Comparison of ENCODE assay signal across 9 cellular contexts in genomic region chr13:99895428-99895998, GRCh38.
DNase-seq lines count a peak whose midpoint lies in the region; ATAC-seq and TF ChIP-seq lines count a peak whose summit lies in the region.
"Had no signal": no experiment of that assay in that cellular context is flagged by ENCODE, and none has a peak within 500 bp of the region (broad histone marks: within the 10 kb centered on the region; RNA-seq: fewer than 3 reads in every experiment).

No MANE protein-coding gene starts in this region.

- no peak overlapping the region for H3K27ac ChIP-seq in AG04450 (ENCODE audit: low read depth, low read length)
- H3K27ac ChIP-seq in Karpas-422 (ENCODE audit: low read length) = peak overlapping the region; percentile 89; the same call in 1 of the 2 replicates
- H3K27ac ChIP-seq in effector memory CD4-positive, alpha-beta T cell (ENCODE audit: insufficient read depth, low read length, poor library complexity, severe bottlenecking) = no peak overlapping the region
- H3K27ac ChIP-seq in osteoblast (ENCODE audit: low read depth, low read length) = no peak overlapping the region

- DNase-seq in AG04450 (ENCODE audit: low read depth, low spot score) (no peak), Karpas-422 (no peak), osteoblast (ENCODE audit: insufficient read length, low spot score, missing footprints) (peak; percentile 81), RPMI8226 (no peak), NCI-H1930 (lab: John Stamatoyannopoulos, UW) (no peak), kidney tubule cell (ENCODE audit: low spot score) (no peak)
- DNase-seq in effector memory CD4-positive, alpha-beta T cell = no peak
- DNase-seq: NCI-H187 had no signal

- CTCF ChIA-PET in AG04450 (lab: Charles Lee) = no interaction called here

- H3K4me2 ChIP-seq in Karpas-422 (ENCODE audit: low read depth, low read length, poor library complexity, severe bottlenecking) = no peak overlapping the region
- peak overlapping the region; percentile 66 for H3K4me2 ChIP-seq in osteoblast (ENCODE audit: insufficient read depth, low read length)

- ATAC-seq in HG03097 (IDR thresholded peaks at IDR 0.05; ENCODE audit: low FRiP score, unreplicated experiment) = no peak

- H3K4me1 ChIP-seq in Karpas-422 (ENCODE audit: low read length) (peaks cover 66% of the 10 kb centered on the region), osteoblast (ENCODE audit: insufficient read depth, low read length) (no peaks in the 10 kb centered on the region)
- H3K4me1 ChIP-seq in effector memory CD4-positive, alpha-beta T cell (ENCODE audit: control insufficient read depth, insufficient read depth, low read length, poor library complexity, severe bottlenecking) = peaks cover 2% of the 10 kb centered on the region

- H3K36me3 ChIP-seq in Karpas-422 (ENCODE audit: insufficient read depth, low read length) (no peaks in the 10 kb centered on the region), osteoblast (ENCODE audit: insufficient read depth, low read length) (no peaks in the 10 kb centered on the region)
- no peaks in the 10 kb centered on the region for H3K36me3 ChIP-seq in effector memory CD4-positive, alpha-beta T cell (ENCODE audit: control insufficient read depth, insufficient read depth, low read length)

- no peak overlapping the region for H2AFZ ChIP-seq in Karpas-422 (ENCODE audit: low read length)
- no peak overlapping the region for H2AFZ ChIP-seq in osteoblast (ENCODE audit: low read length)

- H3K9ac ChIP-seq in Karpas-422 (ENCODE audit: low read length) = no peak overlapping the region

- TF ChIP-seq CTCF in AG04450 (IDR thresholded peaks at IDR 0.05; ENCODE audit: low read depth, low read length) (no peak), osteoblast (IDR thresholded peaks at IDR 0.05; ENCODE audit: extremely low read depth, low read depth, low read length) (no peak)

- H4K20me1 ChIP-seq in Karpas-422 (ENCODE audit: insufficient read depth, low read depth, low read length) (no peaks in the 10 kb centered on the region), osteoblast (ENCODE audit: insufficient read depth, low read length) (no peaks in the 10 kb centered on the region)

- H3K9me3 ChIP-seq in AG04450 (ENCODE audit: control insufficient read depth, insufficient read depth, low read length) = peaks cover 6% of the 10 kb centered on the region; the same call in 1 of the 2 replicates
- no peaks in the 10 kb centered on the region for H3K9me3 ChIP-seq in Karpas-422 (ENCODE audit: low read length)
- H3K9me3 ChIP-seq in effector memory CD4-positive, alpha-beta T cell (ENCODE audit: control insufficient read depth, low read length) = no peaks in the 10 kb centered on the region
- no peaks in the 10 kb centered on the region for H3K9me3 ChIP-seq in osteoblast (ENCODE audit: low read depth, low read length)

- POLR2A ChIA-PET in AG04450 (lab: Yijun Ruan, JAX) = no interaction called here

- H3K4me3 ChIP-seq in AG04450 (ENCODE audit: low read depth, low read length) (peak overlapping the region; percentile 2; the same call in 1 of the 2 replicates), Karpas-422 (ENCODE audit: low read length) (no peak overlapping the region), osteoblast (ENCODE audit: insufficient read depth, low read length) (peak overlapping the region; percentile 55)
- peak overlapping the region; percentile 71 for H3K4me3 ChIP-seq in effector memory CD4-positive, alpha-beta T cell (ENCODE audit: insufficient read depth, low read depth, low read length, poor library complexity, severe bottlenecking)

- peaks cover 62% of the 10 kb centered on the region for H3K27me3 ChIP-seq in AG04450 (ENCODE audit: control insufficient read depth, insufficient read depth, low read length)
- H3K27me3 ChIP-seq in Karpas-422 (ENCODE audit: low read length) = no peaks in the 10 kb centered on the region
- H3K27me3 ChIP-seq in effector memory CD4-positive, alpha-beta T cell (replicated peaks; ENCODE audit: control insufficient read depth, insufficient read depth, low read length, poor library complexity, severe bottlenecking) = peaks cover 29% of the 10 kb centered on the region
- peaks cover 45% of the 10 kb centered on the region for H3K27me3 ChIP-seq in osteoblast (ENCODE audit: insufficient read depth, low read length)

- no peaks in the 10 kb centered on the region for H3K9me2 ChIP-seq in Karpas-422 (replicated peaks; ENCODE audit: insufficient read depth, low read length)

- H3K79me2 ChIP-seq in Karpas-422 (ENCODE audit: low read length) = no peaks in the 10 kb centered on the region
- no peaks in the 10 kb centered on the region for H3K79me2 ChIP-seq in osteoblast (ENCODE audit: insufficient read depth, low read length)
